Comparison of ENCODE assay signal across 10 cellular contexts in genomic region chr3:4250064-4250463, GRCh38.
"Had no signal": no experiment of that assay in that cellular context is flagged by ENCODE, and none has a peak within 500 bp of the region (broad histone marks: within the 10 kb centered on the region; RNA-seq: fewer than 3 reads in every experiment).

No MANE protein-coding gene starts in this region.

- H3K4me2 ChIP-seq: GM23338 had no signal

- H3K4me1 Mint-ChIP-seq: GM23338 had no signal

- H3K4me1 ChIP-seq: HAP-1 had no signal

- H2AFZ ChIP-seq: GM23248, GM23338 had no signal

- H3K4me3 Mint-ChIP-seq: GM23338, HFFc6 had no signal

- H3K9me3 ChIP-seq: HAP-1 had no signal

- ATAC-seq: GM23338, HCT116 had no signal

- H3K27ac Mint-ChIP-seq: GM23338, HFFc6 had no signal

- FAIRE-seq: H1, H54 had no signal

- H3K4me3 ChIP-seq: GM23248, GM23338, HAP-1 had no signal

- H3K27ac ChIP-seq: GM23248 had no signal

- H3K9ac ChIP-seq: GM23248 had no signal

- H3K36me3 ChIP-seq: HAP-1 had no signal

- DNase-seq: GM23248, GOT3, H7, HCEC 1CT, HFFc6 had no signal
